Comparison of ENCODE assay signal across 8 cellular contexts in genomic region chr12:7162691-7163114, GRCh38. TPM values are rescaled to one million over a fixed set of nuclear protein-coding genes. Genes with fewer than 3 reads are reported as not detected.
DNase-seq lines count a peak whose midpoint lies in the region; ATAC-seq and TF ChIP-seq lines count a peak whose summit lies in the region.

No MANE protein-coding gene starts in this region.

- DNase-seq in AG04450 (ENCODE audit: low read depth, low spot score) = no peak
- DNase-seq in PC-9 = peak; percentile 55 to 69
- DNase-seq in cerebellum (ENCODE audit: low spot score) = peak; percentile 45
- DNase-seq in mesenchymal stem cell = peak; percentile 8
- peak; percentile 63 to 66 for DNase-seq in upper lobe of left lung
- no peak for DNase-seq in activated gamma-delta T cell treated with Interleukin-2 at 50 U/mL for 16 hours
- no peak for DNase-seq in immature natural killer cell

- no peak overlapping the region for H3K14ac ChIP-seq in mesenchymal stem cell (ENCODE audit: low read length in 2 of 2)

- H3K27ac Mint-ChIP-seq in immature natural killer cell = no peak overlapping the region

- H3K27ac ChIP-seq in AG04450 (ENCODE audit: low read depth, low read length) = no peak overlapping the region
- H3K27ac ChIP-seq in HEK293 (ENCODE audit: extremely low read depth, low read depth, low read length) = no peak overlapping the region
- no peak overlapping the region for H3K27ac ChIP-seq in PC-9
- no peak overlapping the region for H3K27ac ChIP-seq in mesenchymal stem cell (ENCODE audit: low read length, poor library complexity, severe bottlenecking)
- H3K27ac ChIP-seq in upper lobe of left lung = no peak overlapping the region

- H4K91ac ChIP-seq in mesenchymal stem cell (ENCODE audit: low read length) = no peak overlapping the region

- H2AFZ ChIP-seq in PC-9 (no peak overlapping the region), mesenchymal stem cell (ENCODE audit: low read depth, low read length) (no peak overlapping the region)

- no peaks in the 10 kb centered on the region for H3K79me2 ChIP-seq in PC-9 (ENCODE audit: low read depth)

- no peak overlapping the region for H2BK5ac ChIP-seq in mesenchymal stem cell (ENCODE audit: low read depth, low read length, poor library complexity, severe bottlenecking)

- H3K23ac ChIP-seq in mesenchymal stem cell (ENCODE audit: low read length in 2 of 2) = no peak overlapping the region

- peaks cover 3 to 9% (median 8%) of the 10 kb centered on the region in 3 donors for H3K27me3 Mint-ChIP-seq in immature natural killer cell (ENCODE audit: low read depth in 3 of 3)

- WGBS in mesenchymal stem cell = 22% methylated on average over 18 of the region's 19 CpGs
- WGBS in upper lobe of left lung, 2 donors = 7% methylated on average over 12 to 19 of the region's 19 CpGs

- no peak overlapping the region for H2BK120ac ChIP-seq in mesenchymal stem cell (ENCODE audit: low read depth, low read length)

- H3K9me2 ChIP-seq in PC-9 (ENCODE audit: insufficient read depth) = no peaks in the 10 kb centered on the region

- ATAC-seq in upper lobe of left lung (ENCODE audit: low FRiP score in 2 of 2) = peak; percentile 30 to 71

- H3K4me2 ChIP-seq in PC-9 = 0 out of 2 replicates have a peak overlapping the region, but pooled peaks have one; percentile 24
- H3K4me2 ChIP-seq in mesenchymal stem cell (ENCODE audit: low read length, poor library complexity, severe bottlenecking) = no peak overlapping the region

- H3K9ac ChIP-seq in mesenchymal stem cell (ENCODE audit: low read length) = no peak overlapping the region

- no peak overlapping the region for H2BK12ac ChIP-seq in mesenchymal stem cell (ENCODE audit: low read length in 2 of 2)

- peak; percentile 54 for TF ChIP-seq CTCF in AG04450 (IDR thresholded peaks at IDR 0.05; ENCODE audit: low read depth, low read length)
- peak; percentile 46; the same call in 1 of the 2 replicates for TF ChIP-seq CTCF in HEK293 (tag by site-specific recombination; IDR thresholded peaks at IDR 0.05)
- peak; percentile 82 for TF ChIP-seq CTCF in PC-9 (conservative IDR thresholded peaks at IDR 0.05)
- TF ChIP-seq CTCF in upper lobe of left lung (IDR thresholded peaks at IDR 0.05) = peak in 5 of 6 experiments; percentile 41 to 55 (median 49)

- H2AK5ac ChIP-seq in mesenchymal stem cell (ENCODE audit: low read length, severe bottlenecking) = no peak overlapping the region

- no peaks in the 10 kb centered on the region for H4K20me1 ChIP-seq in PC-9 (ENCODE audit: insufficient read depth)

- H3K4me3 ChIP-seq in AG04450 (ENCODE audit: low read depth, low read length) (no peak overlapping the region), HEK293 (ENCODE audit: low read depth, low read length) (no peak overlapping the region), PC-9 (no peak overlapping the region), mesenchymal stem cell (ENCODE audit: insufficient read depth in 1 of 2, low read depth in 1 of 2, low read length in 2 of 2) (peak overlapping the region in 1 of 2 experiments; percentile 40), upper lobe of left lung (no peak overlapping the region)

- H3K79me1 ChIP-seq in mesenchymal stem cell (replicated peaks; ENCODE audit: low read length, poor library complexity, severe bottlenecking) = no peaks in the 10 kb centered on the region

- no peak overlapping the region for H4K8ac ChIP-seq in mesenchymal stem cell (ENCODE audit: low read length)

- CTCF ChIA-PET in AG04450 (lab: Charles Lee) = interaction anchor here (0.8 to 6.0 kb wide), 6 partner anchors 8 to 475 kb away, joined by 3 to 45 read pairs (median 4); no protein-coding TSS in a partner anchor
- CTCF ChIA-PET in HEK293 (lab: Yijun Ruan, JAX) = interaction anchor here (0.5 to 3.7 kb wide), 28 partner anchors 8 to 1580 kb away, joined by 3 to 43 read pairs (median 4); partner anchors contain the start of genes C1RL and PEX5
- CTCF ChIA-PET in PC-9 (lab: Charles Lee) = interaction anchor here (0.6 to 1.0 kb wide), 3 partner anchors 10 to 407 kb away, joined by 3 read pairs; no protein-coding TSS in a partner anchor

- H3K9me3 Mint-ChIP-seq in immature natural killer cell = peaks cover 0 to 4% (median 2%) of the 10 kb centered on the region in 6 donors

- no peaks in the 10 kb centered on the region for H3K4me1 Mint-ChIP-seq in immature natural killer cell

- H3K27me3 ChIP-seq in AG04450 (ENCODE audit: control insufficient read depth, insufficient read depth, low read length) (peaks cover 22% of the 10 kb centered on the region), PC-9 (ENCODE audit: insufficient read depth, low read depth) (no peaks in the 10 kb centered on the region), mesenchymal stem cell (ENCODE audit: control insufficient read depth in 1 of 2, insufficient read depth in 1 of 2, low read length in 2 of 2) (peaks cover 27 to 34% of the 10 kb centered on the region in 2 experiments), upper lobe of left lung (no peaks in the 10 kb centered on the region)

- no peak for TF ChIP-seq EP300 in upper lobe of left lung (IDR thresholded peaks at IDR 0.05)

- H3K4me3 Mint-ChIP-seq in immature natural killer cell = no peak overlapping the region

- no peaks in the 10 kb centered on the region for H3K36me3 Mint-ChIP-seq in immature natural killer cell

- H3K4ac ChIP-seq in mesenchymal stem cell (ENCODE audit: low read depth in 1 of 2, low read length in 2 of 2) = no peak overlapping the region

- no TSS peak for BruUV-seq in PC-9 (replicated peaks; lab: Mats Ljungman, UMichigan)

- POLR2A ChIA-PET in AG04450 (lab: Yijun Ruan, JAX) (no interaction called here), HEK293 (lab: Yijun Ruan, JAX) (interaction anchor here (0.7 kb wide), 1 partner anchor 27 kb away, joined by 3 read pairs; the partner anchor contains the start of gene PEX5), PC-9 (lab: Charles Lee; ENCODE audit: unreplicated experiment) (interaction anchor here (0.6 kb wide), 3 partner anchors 196 to 222 kb away, joined by 5 to 11 read pairs (median 6); no protein-coding TSS in a partner anchor)

- H3K18ac ChIP-seq in mesenchymal stem cell (ENCODE audit: low read depth in 1 of 2, low read length in 2 of 2) = no peak overlapping the region

- H3K9me3 ChIP-seq in AG04450 (ENCODE audit: control insufficient read depth, insufficient read depth, low read length) (peaks cover 4% of the 10 kb centered on the region; the same call in 1 of the 2 replicates), HEK293 (ENCODE audit: control insufficient read depth, insufficient read depth, low read depth, low read length) (no peaks in the 10 kb centered on the region), PC-9 (ENCODE audit: insufficient read depth, low read depth) (peaks cover 11% of the 10 kb centered on the region; the same call in 1 of the 2 replicates), mesenchymal stem cell (ENCODE audit: control insufficient read depth, low read length) (peaks cover 24% of the 10 kb centered on the region), upper lobe of left lung (peaks cover 0 to 3% (median 0%) of the 10 kb centered on the region in 4 donors)

- H3F3A ChIP-seq in PC-9 (ENCODE audit: insufficient read depth, low read depth) = no peaks in the 10 kb centered on the region

- H2BK15ac ChIP-seq in mesenchymal stem cell (ENCODE audit: low read depth, poor library complexity, severe bottlenecking) = no peak overlapping the region

- intact Hi-C loops in PC-9 (cut with micrococcal nuclease; ENCODE audit: unreplicated experiment) = no loop called here

- TF ChIP-seq POLR2A in upper lobe of left lung (IDR thresholded peaks at IDR 0.05) = no peak

- no peaks in the 10 kb centered on the region for H3K4me1 ChIP-seq in HEK293 (ENCODE audit: control insufficient read depth, insufficient read depth, low read length)
- no peaks in the 10 kb centered on the region for H3K4me1 ChIP-seq in PC-9 (replicated peaks; ENCODE audit: insufficient read depth)
- peaks cover 2% of the 10 kb centered on the region for H3K4me1 ChIP-seq in mesenchymal stem cell (ENCODE audit: control insufficient read depth, insufficient read depth, low read depth, low read length)
- H3K4me1 ChIP-seq in upper lobe of left lung = peaks cover 0 to 4% (median under 1%) of the 10 kb centered on the region in 4 donors

- H3K36me3 ChIP-seq in HEK293 (ENCODE audit: control insufficient read depth in 2 of 2, insufficient read depth in 1 of 2, low read length in 2 of 2) (peaks cover 0 to 2% of the 10 kb centered on the region in 2 experiments; a peak in 1 of 3 replicates), PC-9 (ENCODE audit: low read depth) (no peaks in the 10 kb centered on the region), mesenchymal stem cell (ENCODE audit: control insufficient read depth in 1 of 2, insufficient read depth in 2 of 2, low read depth in 1 of 2, low read length in 2 of 2) (peaks cover 0 to 17% of the 10 kb centered on the region in 2 experiments), upper lobe of left lung (peaks cover 0 to 9% (median 2%) of the 10 kb centered on the region in 4 donors)

RNA-seq across cellular contexts. Expression of gene PEX5, which starts 26.8 kb away (rescaled TPM):
- polyA plus RNA-seq in AG04450 (2011; rRNA removed) (13.8 and 15.5 TPM in 2 replicates), immature natural killer cell (10 to 100 TPM; 11.9 to 22.6 (median 17.1) TPM)
- 22.7 and 25.2 TPM in 2 replicates for polyA minus RNA-seq in AG04450 (2011; rRNA and poly(A)+ RNA removed)
- total RNA-seq in PC-9 (2021) (62.1 and 76.3 TPM in 2 replicates), cerebellum (40.7 TPM), upper lobe of left lung (10 to 100 TPM; 40.4 to 69.1 (median 49.2) TPM)
- polyA plus RNA-seq in mesenchymal stem cell (2013, experiment 1 of 2) = 10.7 TPM
- polyA plus RNA-seq in mesenchymal stem cell (2013, experiment 2 of 2) = 11.8 TPM

RNA-seq across cellular contexts. Expression of gene CLSTN3, which starts 32.5 kb away (rescaled TPM):
- 22.3 and 25.3 TPM in 2 replicates for polyA plus RNA-seq in AG04450 (2011; rRNA removed)
- polyA minus RNA-seq in AG04450 (2011; rRNA and poly(A)+ RNA removed) = 37.0 and 43.2 TPM in 2 replicates
- 111 and 153 TPM in 2 replicates for total RNA-seq in PC-9 (2021)
- 57.6 TPM for total RNA-seq in cerebellum
- 16.7 TPM for polyA plus RNA-seq in mesenchymal stem cell (2013, experiment 1 of 2)
- 12.7 TPM for polyA plus RNA-seq in mesenchymal stem cell (2013, experiment 2 of 2)
- total RNA-seq in upper lobe of left lung = 100 to 1,000 TPM in 1 of 6 donors, 10 to 100 TPM in 5; 14.4 to 111 (median 39.0) TPM
- 10 to 100 TPM in 2 of 3 donors, 1 to 10 TPM in 1; 7.6 to 18.9 (median 13.8) TPM for polyA plus RNA-seq in immature natural killer cell

RNA-seq across cellular contexts. Expression of gene RBP5, which starts 34.0 kb away (rescaled TPM):
- polyA plus RNA-seq in AG04450 (2011; rRNA removed) (0.25 and 0.36 TPM in 2 replicates), immature natural killer cell (not detected)
- polyA minus RNA-seq in AG04450 (2011; rRNA and poly(A)+ RNA removed) = not detected in 2 replicates
- total RNA-seq in PC-9 (2021) (0.74 and 1.3 TPM in 2 replicates), cerebellum (0.27 TPM), upper lobe of left lung (1 to 10 TPM in 2 of 6 donors, not detected in 4; 1.8 to 6.9 TPM)
- not detected for polyA plus RNA-seq in mesenchymal stem cell (2013, experiment 1 of 2)
- not detected for polyA plus RNA-seq in mesenchymal stem cell (2013, experiment 2 of 2)

RNA-seq across cellular contexts. Expression of gene C1RL, which starts 53.7 kb away (rescaled TPM):
- polyA plus RNA-seq in AG04450 (2011; rRNA removed) = 45.3 and 58.7 TPM in 2 replicates
- polyA minus RNA-seq in AG04450 (2011; rRNA and poly(A)+ RNA removed) = 47.5 and 69.1 TPM in 2 replicates
- 70.4 and 72.9 TPM in 2 replicates for total RNA-seq in PC-9 (2021)
- 7.1 TPM for total RNA-seq in cerebellum
- 18.5 TPM for polyA plus RNA-seq in mesenchymal stem cell (2013, experiment 1 of 2)
- polyA plus RNA-seq in mesenchymal stem cell (2013, experiment 2 of 2) = 18.8 TPM
- 100 to 1,000 TPM in 1 of 6 donors, 10 to 100 TPM in 5; 55.9 to 224 (median 82.7) TPM for total RNA-seq in upper lobe of left lung
- polyA plus RNA-seq in immature natural killer cell = 10 to 100 TPM in 1 of 3 donors, 1 to 10 TPM in 1, under 1 TPM in 1; 0.75 to 10.5 (median 8.5) TPM

Comparison
In these comparisons a context has a peak if more than half of its experiments do, and no peak if none do; other contexts are left out.
1. DNase-seq: peak in PC-9 (2 of 2), cerebellum (single experiment), mesenchymal stem cell (single experiment) and upper lobe of left lung (2 of 2); none in AG04450 (single experiment), activated gamma-delta T cell treated with Interleukin-2 at 50 U/mL for 16 hours (single experiment) and immature natural killer cell (0 of 3).
2. Peak in every context shown above with its lines, with median percentiles within 50 percentile points of each other: CTCF ChIP-seq.